In the genomic region with DNA sequence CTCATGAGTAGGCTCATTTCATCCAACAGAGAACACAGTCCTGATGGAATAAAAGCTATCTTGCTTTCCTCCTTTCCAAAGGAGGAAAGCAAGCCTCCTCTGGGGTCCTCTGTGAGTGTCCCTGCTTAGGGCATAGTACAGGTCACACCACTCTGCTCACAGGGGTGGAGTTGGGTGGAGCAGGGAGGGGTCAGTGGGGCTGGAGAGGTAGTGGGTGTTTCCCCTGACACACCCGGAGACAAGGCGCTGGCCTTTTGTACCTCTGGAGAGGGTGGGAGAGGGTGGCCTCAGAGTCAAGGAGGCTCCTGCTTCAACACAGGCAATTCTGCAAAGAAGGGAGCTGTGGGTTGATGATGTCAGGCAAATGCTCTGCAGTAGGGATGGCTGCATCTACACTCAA, we compare ENCODE assay signal across 25 cellular contexts. TPM values are rescaled to one million over a fixed set of nuclear protein-coding genes. Genes with fewer than 3 reads are reported as not detected.
"Had no signal": no experiment of that assay in that cellular context is flagged by ENCODE, and none has a peak within 500 bp of the region (broad histone marks: within the 10 kb centered on the region; RNA-seq: fewer than 3 reads in every experiment).

No MANE protein-coding gene starts in this region.

- H3K27me3 ChIP-seq: brain microvascular endothelial cell, cardiac muscle cell, Peyer's patch had no signal

- H3K36me3 ChIP-seq: brain microvascular endothelial cell, cardiac muscle cell, MG63, Peyer's patch, SJCRH30 had no signal

- H3K4me1 ChIP-seq: Peyer's patch, SJCRH30 had no signal

- H3K27ac ChIP-seq: brain microvascular endothelial cell, cardiac muscle cell, Peyer's patch, RWPE1, SJCRH30 had no signal

- ATAC-seq: activated T-cell treated with anti-CD3 and anti-CD28 coated beads, Interleukin-2, amount 50 U/mL, for 4 hours; SK-N-SH treated with all-trans-retinoic acid at 6 μM for 48 hours had no signal

- FAIRE-seq: TTC549 had no signal

- H3K9me3 ChIP-seq: MG63, Peyer's patch, SJCRH30 had no signal

- DNase-seq: activated B cell treated with CpG ODN at 0.5 μM for 24 hours; activated CD4-positive, alpha-beta memory T cell treated with anti-CD3 and anti-CD28 coated beads for 36 hours; activated CD4-positive, alpha-beta T cell treated with anti-CD3 and anti-CD28 coated beads for 1 hour; activated CD4-positive, alpha-beta T cell treated with anti-CD3 and anti-CD28 coated beads, Interleukin-2, amount 10 ng/mL, durations not matched to agents 24 days and 14 days; activated CD8-positive, alpha-beta memory T cell treated with anti-CD3 and anti-CD28 coated beads for 24 hours; activated effector memory CD4-positive, alpha-beta T cell treated with anti-CD3 and anti-CD28 coated beads, Interleukin-2, amount 50 U/mL, for 16 hours; activated naive CD4-positive, alpha-beta T cell treated with anti-CD3 and anti-CD28 coated beads for 36 hours; activated T-cell treated with anti-CD3 and anti-CD28 coated beads, Interleukin-2, amount 50 U/mL, for 4 hours; brain microvascular endothelial cell; MG63; MV-4-11; NCI-H1092 treated with DMSO at 0.1 percent for 48 hours; NCI-H1417 treated with DMSO at 0.1 percent for 48 hours; NCI-H1694; NCI-H2029; NCI-H345; NCI-H510A; NCI-H526 treated with DMSO at 0.1 percent for 48 hours; Right ventricle myocardium superior; SJCRH30 had no signal

- H3K4me3 ChIP-seq: cardiac muscle cell, MG63, Peyer's patch, SJCRH30 had no signal

RNA-seq across cellular contexts. Expression of a gene that starts 58.5 kb away (rescaled TPM):
- total RNA-seq: activated CD4-positive, alpha-beta T cell treated with anti-CD3 and anti-CD28 coated beads, Interleukin-2, amount 10 ng/mL, durations not matched to agents 24 days and 14 days had no signal
